12 cellular contexts compared by ENCODE assay signal in the genomic region with DNA sequence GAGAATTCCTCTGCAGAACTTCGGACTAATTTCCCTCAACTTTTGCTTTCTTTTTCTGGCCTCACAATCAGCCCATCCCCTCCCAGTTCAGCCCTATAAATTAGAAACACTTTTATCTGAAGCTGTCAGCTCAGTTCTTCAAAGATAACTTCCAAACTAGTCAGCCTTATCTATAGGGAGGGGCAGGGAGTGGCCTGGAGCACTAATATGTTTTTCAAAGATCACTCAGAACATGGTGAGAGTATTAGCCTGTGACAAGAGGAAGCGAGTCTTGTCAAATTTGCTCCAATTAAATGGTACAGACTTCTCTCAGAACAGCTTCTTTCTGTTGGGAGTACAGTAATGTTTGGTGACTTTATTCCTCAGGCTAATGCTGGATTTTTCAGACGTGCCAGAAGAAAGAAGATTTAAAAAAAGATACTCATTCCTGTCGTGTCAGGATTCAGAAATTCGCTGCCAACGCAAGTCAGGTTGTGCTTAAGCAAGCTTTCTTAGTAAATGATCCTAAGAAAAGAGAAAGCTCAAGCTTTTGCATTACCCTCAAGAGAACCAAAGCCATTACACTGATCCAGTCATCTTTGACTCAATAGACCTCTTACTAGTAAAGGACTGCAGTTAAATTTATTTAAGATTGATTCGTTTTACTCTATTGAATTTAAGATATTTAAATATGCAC.
DNase-seq lines count a peak whose midpoint lies in the region; ATAC-seq and TF ChIP-seq lines count a peak whose summit lies in the region.
"Had no signal": no experiment of that assay in that cellular context is flagged by ENCODE, and none has a peak within 500 bp of the region (broad histone marks: within the 10 kb centered on the region; RNA-seq: fewer than 3 reads in every experiment).

No MANE protein-coding gene starts in this region.

- CTCF ChIA-PET in PC-9 (lab: Charles Lee) = no interaction called here

- no peak for ATAC-seq in stimulated activated naive CD8-positive, alpha-beta T cell treated with anti-CD3 and anti-CD28 coated beads, Interleukin-15, amount 100 ng/mL, for 72 hours
- ATAC-seq in GM19023 (IDR thresholded peaks at IDR 0.05; ENCODE audit: unreplicated experiment) = no peak

- no peaks in the 10 kb centered on the region for H3K27me3 Mint-ChIP-seq in T-helper 2 cell treated with Interferon-gamma antibody and Interleukin-4, amounts not matched to agents 5 μg/mL and 100 μg/mL, for 36 hours (ENCODE audit: low read depth)
- no peaks in the 10 kb centered on the region for H3K27me3 Mint-ChIP-seq in stimulated activated naive CD8-positive, alpha-beta T cell treated with anti-CD3 and anti-CD28 coated beads, Interleukin-15, amount 100 ng/mL, for 72 hours

- no peaks in the 10 kb centered on the region for H4K20me1 ChIP-seq in PC-9 (ENCODE audit: insufficient read depth)

- H3K4me3 ChIP-seq in PC-9 (no peak overlapping the region), left ventricle myocardium inferior (peak overlapping the region; percentile 48)

- H3K9me2 ChIP-seq in PC-9 (ENCODE audit: insufficient read depth) = no peaks in the 10 kb centered on the region

- no peak overlapping the region for H3K27ac Mint-ChIP-seq in T-helper 2 cell treated with Interferon-gamma antibody and Interleukin-4, amounts not matched to agents 5 μg/mL and 100 μg/mL, for 36 hours
- no peak overlapping the region for H3K27ac Mint-ChIP-seq in stimulated activated naive CD8-positive, alpha-beta T cell treated with anti-CD3 and anti-CD28 coated beads, Interleukin-15, amount 100 ng/mL, for 72 hours

- H3K79me2 ChIP-seq in PC-9 (ENCODE audit: low read depth) = no peaks in the 10 kb centered on the region

- no peaks in the 10 kb centered on the region for H3F3A ChIP-seq in PC-9 (ENCODE audit: insufficient read depth, low read depth)

- H3K27ac ChIP-seq in PC-9 (no peak overlapping the region), left ventricle myocardium inferior (replicated peaks) (no peak overlapping the region)
- H3K27ac ChIP-seq: dorsolateral prefrontal cortex had no signal

- H3K27me3 ChIP-seq in PC-9 (ENCODE audit: insufficient read depth, low read depth) (no peaks in the 10 kb centered on the region), left ventricle myocardium inferior (ENCODE audit: low read depth) (no peaks in the 10 kb centered on the region)
- H3K27me3 ChIP-seq: dorsolateral prefrontal cortex had no signal

- POLR2A ChIA-PET in PC-9 (lab: Charles Lee; ENCODE audit: unreplicated experiment) = interaction anchor here (0.6 kb wide), 1 partner anchor 17 kb away, joined by 4 read pairs; no protein-coding TSS in a partner anchor

- H3K4me2 ChIP-seq in PC-9 = 0 out of 2 replicates have a peak overlapping the region, but pooled peaks have one; percentile 18

- H2AFZ ChIP-seq in PC-9 = peak overlapping the region; percentile 30; the same call in 1 of the 2 replicates

- BruUV-seq in PC-9 (replicated peaks; lab: Mats Ljungman, UMichigan) = no TSS peak

- no peak for DNase-seq in T-helper 2 cell treated with Interferon-gamma antibody and Interleukin-4, amounts not matched to agents 5 μg/mL and 100 μg/mL, for 36 hours (ENCODE audit: low spot score)
- DNase-seq in T-helper 2 cell (no peak), PC-9 (no peak), left ventricle myocardium inferior (no peak), SHP77 (lab: John Stamatoyannopoulos, UW) (no peak), retina (no peak)
- DNase-seq in stimulated activated naive CD8-positive, alpha-beta T cell treated with anti-CD3 and anti-CD28 coated beads, Interleukin-15, amount 100 ng/mL, for 72 hours = no peak
- DNase-seq: activated CD4-positive, alpha-beta T cell treated with anti-CD3 and anti-CD28 coated beads for 4 hours; activated naive CD4-positive, alpha-beta T cell treated with anti-CD3 and anti-CD28 coated beads, Interleukin-2, amount 50 U/mL, for 16 hours; dorsolateral prefrontal cortex; SIG-M5 had no signal

- intact Hi-C loops in PC-9 (cut with micrococcal nuclease; ENCODE audit: unreplicated experiment) (no loop called here), left ventricle myocardium inferior (cut with micrococcal nuclease) (no loop called here)

- H3K4me1 ChIP-seq in PC-9 (replicated peaks; ENCODE audit: insufficient read depth) = no peaks in the 10 kb centered on the region
- H3K4me1 ChIP-seq in left ventricle myocardium inferior = no peaks in the 10 kb centered on the region

- peaks cover 9% of the 10 kb centered on the region for H3K9me3 Mint-ChIP-seq in T-helper 2 cell treated with Interferon-gamma antibody and Interleukin-4, amounts not matched to agents 5 μg/mL and 100 μg/mL, for 36 hours
- H3K9me3 Mint-ChIP-seq in stimulated activated naive CD8-positive, alpha-beta T cell treated with anti-CD3 and anti-CD28 coated beads, Interleukin-15, amount 100 ng/mL, for 72 hours = peaks cover 0 to 6% of the 10 kb centered on the region in 2 donors

- H3K36me3 Mint-ChIP-seq in T-helper 2 cell treated with Interferon-gamma antibody and Interleukin-4, amounts not matched to agents 5 μg/mL and 100 μg/mL, for 36 hours (ENCODE audit: low read depth) = no peaks in the 10 kb centered on the region

- H3K9me3 ChIP-seq in PC-9 (ENCODE audit: insufficient read depth, low read depth) (no peaks in the 10 kb centered on the region), left ventricle myocardium inferior (replicated peaks) (peaks cover 2% of the 10 kb centered on the region)

- no peaks in the 10 kb centered on the region for H3K36me3 ChIP-seq in PC-9 (ENCODE audit: low read depth)
- H3K36me3 ChIP-seq in left ventricle myocardium inferior = no peaks in the 10 kb centered on the region

- no peak for TF ChIP-seq CTCF in PC-9 (conservative IDR thresholded peaks at IDR 0.05)
- TF ChIP-seq CTCF in left ventricle myocardium inferior (IDR thresholded peaks at IDR 0.05; ENCODE audit: borderline replicate concordance) = no peak

- H3K4me3 Mint-ChIP-seq in T-helper 2 cell treated with Interferon-gamma antibody and Interleukin-4, amounts not matched to agents 5 μg/mL and 100 μg/mL, for 36 hours = peak overlapping the region; percentile 16
- peak overlapping the region; percentile 26 to 39 for H3K4me3 Mint-ChIP-seq in stimulated activated naive CD8-positive, alpha-beta T cell treated with anti-CD3 and anti-CD28 coated beads, Interleukin-15, amount 100 ng/mL, for 72 hours

- no peaks in the 10 kb centered on the region for H3K4me1 Mint-ChIP-seq in T-helper 2 cell treated with Interferon-gamma antibody and Interleukin-4, amounts not matched to agents 5 μg/mL and 100 μg/mL, for 36 hours (ENCODE audit: low read depth)
- H3K4me1 Mint-ChIP-seq in stimulated activated naive CD8-positive, alpha-beta T cell treated with anti-CD3 and anti-CD28 coated beads, Interleukin-15, amount 100 ng/mL, for 72 hours = no peaks in the 10 kb centered on the region
